Comparison of ENCODE assay signal across 1 cellular context in the genomic region with DNA sequence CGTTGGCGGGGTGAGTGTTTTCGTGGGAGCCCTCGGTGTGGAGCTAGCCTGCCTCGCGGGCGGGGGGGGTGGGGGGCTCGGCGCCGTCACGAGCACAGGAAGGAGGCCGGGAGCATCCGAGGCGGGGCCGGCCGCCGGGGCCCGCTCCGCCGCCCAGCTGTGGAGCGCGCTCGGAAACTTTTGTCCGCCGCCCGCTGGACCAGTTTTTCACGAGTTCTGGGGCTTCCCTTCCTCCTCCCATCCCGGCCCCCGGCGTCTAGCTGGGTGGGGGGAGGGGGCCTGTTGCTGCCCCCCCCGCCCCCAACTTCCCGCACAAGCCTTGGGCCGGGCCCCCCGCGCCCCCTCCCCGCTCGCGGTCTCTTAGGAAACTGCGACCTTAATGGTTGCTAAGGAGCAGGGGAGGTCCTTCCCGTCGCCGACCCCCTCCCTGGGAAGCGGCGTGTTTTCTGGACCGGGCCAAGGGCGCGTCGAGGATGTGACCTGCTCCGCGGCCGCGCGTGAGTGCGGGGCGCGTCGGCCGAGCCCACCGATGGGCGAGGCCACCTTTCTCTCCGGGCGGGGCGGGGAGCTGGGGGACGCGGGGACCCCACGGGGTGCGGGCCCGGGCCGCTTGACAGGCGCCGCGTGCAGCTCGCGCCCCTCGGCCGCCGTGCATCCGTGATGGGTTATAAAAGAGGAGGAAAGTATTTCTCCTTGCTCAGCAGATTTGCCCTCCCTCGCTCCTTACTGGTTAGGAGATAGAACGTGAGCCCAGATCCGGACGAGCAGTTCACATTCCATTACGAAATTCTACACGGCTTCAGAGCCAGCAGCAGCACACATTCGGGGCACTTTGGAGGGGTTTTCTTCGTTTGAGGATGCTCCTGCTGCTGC.
TF ChIP-seq lines count a peak whose summit lies in the region.

No MANE protein-coding gene starts in this region.

TF ChIP-seq in HepG2, 621 proteins besides CTCF, POLR2A, EP300 and RAD21 (continued from another document and continues in another):
- TF ChIP-seq ZNF138 (CRISPR knock-in tag; IDR thresholded peaks at IDR 0.05; ENCODE audit: low read depth) = no peak
- TF ChIP-seq THAP11 (CRISPR knock-in tag; IDR thresholded peaks at IDR 0.05) = no peak; the same call in 1 of the 2 replicates
- no peak for TF ChIP-seq POGZ (CRISPR knock-in tag; IDR thresholded peaks at IDR 0.05)
- no peak for TF ChIP-seq GTF3A (CRISPR knock-in tag; conservative IDR thresholded peaks at IDR 0.05)
- TF ChIP-seq, protein P1, sequence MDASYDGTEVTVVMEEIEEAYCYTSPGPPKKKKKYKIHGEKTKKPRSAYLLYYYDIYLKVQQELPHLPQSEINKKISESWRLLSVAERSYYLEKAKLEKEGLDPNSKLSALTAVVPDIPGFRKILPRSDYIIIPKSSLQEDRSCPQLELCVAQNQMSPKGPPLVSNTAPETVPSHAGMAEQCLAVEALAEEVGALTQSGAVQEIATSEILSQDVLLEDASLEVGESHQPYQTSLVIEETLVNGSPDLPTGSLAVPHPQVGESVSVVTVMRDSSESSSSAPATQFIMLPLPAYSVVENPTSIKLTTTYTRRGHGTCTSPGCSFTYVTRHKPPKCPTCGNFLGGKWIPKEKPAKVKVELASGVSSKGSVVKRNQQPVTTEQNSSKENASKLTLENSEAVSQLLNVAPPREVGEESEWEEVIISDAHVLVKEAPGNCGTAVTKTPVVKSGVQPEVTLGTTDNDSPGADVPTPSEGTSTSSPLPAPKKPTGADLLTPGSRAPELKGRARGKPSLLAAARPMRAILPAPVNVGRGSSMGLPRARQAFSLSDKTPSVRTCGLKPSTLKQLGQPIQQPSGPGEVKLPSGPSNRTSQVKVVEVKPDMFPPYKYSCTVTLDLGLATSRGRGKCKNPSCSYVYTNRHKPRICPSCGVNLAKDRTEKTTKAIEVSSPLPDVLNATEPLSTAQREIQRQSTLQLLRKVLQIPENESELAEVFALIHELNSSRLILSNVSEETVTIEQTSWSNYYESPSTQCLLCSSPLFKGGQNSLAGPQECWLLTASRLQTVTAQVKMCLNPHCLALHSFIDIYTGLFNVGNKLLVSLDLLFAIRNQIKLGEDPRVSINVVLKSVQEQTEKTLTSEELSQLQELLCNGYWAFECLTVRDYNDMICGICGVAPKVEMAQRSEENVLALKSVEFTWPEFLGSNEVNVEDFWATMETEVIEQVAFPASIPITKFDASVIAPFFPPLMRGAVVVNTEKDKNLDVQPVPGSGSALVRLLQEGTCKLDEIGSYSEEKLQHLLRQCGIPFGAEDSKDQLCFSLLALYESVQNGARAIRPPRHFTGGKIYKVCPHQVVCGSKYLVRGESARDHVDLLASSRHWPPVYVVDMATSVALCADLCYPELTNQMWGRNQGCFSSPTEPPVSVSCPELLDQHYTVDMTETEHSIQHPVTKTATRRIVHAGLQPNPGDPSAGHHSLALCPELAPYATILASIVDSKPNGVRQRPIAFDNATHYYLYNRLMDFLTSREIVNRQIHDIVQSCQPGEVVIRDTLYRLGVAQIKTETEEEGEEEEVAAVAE (CRISPR knock-in tag; IDR thresholded peaks at IDR 0.05; ENCODE audit: borderline replicate concordance) = no peak
- TF ChIP-seq, protein P2, sequence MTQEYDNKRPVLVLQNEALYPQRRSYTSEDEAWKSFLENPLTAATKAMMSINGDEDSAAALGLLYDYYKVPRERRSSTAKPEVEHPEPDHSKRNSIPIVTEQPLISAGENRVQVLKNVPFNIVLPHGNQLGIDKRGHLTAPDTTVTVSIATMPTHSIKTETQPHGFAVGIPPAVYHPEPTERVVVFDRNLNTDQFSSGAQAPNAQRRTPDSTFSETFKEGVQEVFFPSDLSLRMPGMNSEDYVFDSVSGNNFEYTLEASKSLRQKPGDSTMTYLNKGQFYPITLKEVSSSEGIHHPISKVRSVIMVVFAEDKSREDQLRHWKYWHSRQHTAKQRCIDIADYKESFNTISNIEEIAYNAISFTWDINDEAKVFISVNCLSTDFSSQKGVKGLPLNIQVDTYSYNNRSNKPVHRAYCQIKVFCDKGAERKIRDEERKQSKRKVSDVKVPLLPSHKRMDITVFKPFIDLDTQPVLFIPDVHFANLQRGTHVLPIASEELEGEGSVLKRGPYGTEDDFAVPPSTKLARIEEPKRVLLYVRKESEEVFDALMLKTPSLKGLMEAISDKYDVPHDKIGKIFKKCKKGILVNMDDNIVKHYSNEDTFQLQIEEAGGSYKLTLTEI (CRISPR knock-in tag; conservative IDR thresholded peaks at IDR 0.05) = no peak
- no peak for TF ChIP-seq SOX13 (IDR thresholded peaks at IDR 0.05)
- TF ChIP-seq SOX13 (CRISPR knock-in tag; conservative IDR thresholded peaks at IDR 0.05 in 1 of 2, IDR thresholded peaks at IDR 0.05 in 1 of 2) = peak in 1 of 2 experiments; percentile 35; a peak in 1 of 4 replicates
- no peak for TF ChIP-seq ZNF589 (CRISPR knock-in tag; conservative IDR thresholded peaks at IDR 0.05)
- TF ChIP-seq RFXAP (CRISPR knock-in tag; IDR thresholded peaks at IDR 0.05; ENCODE audit: borderline replicate concordance) = 0 out of 2 replicates have a peak, but pooled peaks have one; percentile 71
- TF ChIP-seq, protein P3, sequence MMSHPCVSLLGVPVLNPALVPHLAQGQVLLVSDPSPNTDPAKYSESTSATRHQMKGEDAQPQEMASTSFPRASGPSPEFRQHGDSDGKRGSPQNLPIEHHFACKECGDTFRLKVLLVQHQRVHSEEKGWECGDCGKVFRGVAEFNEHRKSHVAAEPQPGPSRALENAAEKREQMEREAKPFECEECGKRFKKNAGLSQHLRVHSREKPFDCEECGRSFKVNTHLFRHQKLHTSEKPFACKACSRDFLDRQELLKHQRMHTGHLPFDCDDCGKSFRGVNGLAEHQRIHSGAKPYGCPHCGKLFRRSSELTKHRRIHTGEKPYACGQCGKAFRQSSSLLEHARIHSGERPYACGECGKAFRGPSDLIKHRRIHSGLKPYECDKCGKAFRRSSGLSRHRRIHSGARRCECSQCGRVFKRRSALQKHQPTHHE (CRISPR knock-in tag; IDR thresholded peaks at IDR 0.05; ENCODE audit: borderline replicate concordance) = no peak
- TF ChIP-seq MIXL1 (CRISPR knock-in tag; IDR thresholded peaks at IDR 0.05) = no peak
- TF ChIP-seq, protein P4, sequence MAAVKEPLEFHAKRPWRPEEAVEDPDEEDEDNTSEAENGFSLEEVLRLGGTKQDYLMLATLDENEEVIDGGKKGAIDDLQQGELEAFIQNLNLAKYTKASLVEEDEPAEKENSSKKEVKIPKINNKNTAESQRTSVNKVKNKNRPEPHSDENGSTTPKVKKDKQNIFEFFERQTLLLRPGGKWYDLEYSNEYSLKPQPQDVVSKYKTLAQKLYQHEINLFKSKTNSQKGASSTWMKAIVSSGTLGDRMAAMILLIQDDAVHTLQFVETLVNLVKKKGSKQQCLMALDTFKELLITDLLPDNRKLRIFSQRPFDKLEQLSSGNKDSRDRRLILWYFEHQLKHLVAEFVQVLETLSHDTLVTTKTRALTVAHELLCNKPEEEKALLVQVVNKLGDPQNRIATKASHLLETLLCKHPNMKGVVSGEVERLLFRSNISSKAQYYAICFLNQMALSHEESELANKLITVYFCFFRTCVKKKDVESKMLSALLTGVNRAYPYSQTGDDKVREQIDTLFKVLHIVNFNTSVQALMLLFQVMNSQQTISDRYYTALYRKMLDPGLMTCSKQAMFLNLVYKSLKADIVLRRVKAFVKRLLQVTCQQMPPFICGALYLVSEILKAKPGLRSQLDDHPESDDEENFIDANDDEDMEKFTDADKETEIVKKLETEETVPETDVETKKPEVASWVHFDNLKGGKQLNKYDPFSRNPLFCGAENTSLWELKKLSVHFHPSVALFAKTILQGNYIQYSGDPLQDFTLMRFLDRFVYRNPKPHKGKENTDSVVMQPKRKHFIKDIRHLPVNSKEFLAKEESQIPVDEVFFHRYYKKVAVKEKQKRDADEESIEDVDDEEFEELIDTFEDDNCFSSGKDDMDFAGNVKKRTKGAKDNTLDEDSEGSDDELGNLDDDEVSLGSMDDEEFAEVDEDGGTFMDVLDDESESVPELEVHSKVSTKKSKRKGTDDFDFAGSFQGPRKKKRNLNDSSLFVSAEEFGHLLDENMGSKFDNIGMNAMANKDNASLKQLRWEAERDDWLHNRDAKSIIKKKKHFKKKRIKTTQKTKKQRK (IDR thresholded peaks at IDR 0.05; ENCODE audit: low read length) = no peak
- peak; percentile 65 for TF ChIP-seq ISL2 (CRISPR knock-in tag; IDR thresholded peaks at IDR 0.05)
- TF ChIP-seq, protein P5, sequence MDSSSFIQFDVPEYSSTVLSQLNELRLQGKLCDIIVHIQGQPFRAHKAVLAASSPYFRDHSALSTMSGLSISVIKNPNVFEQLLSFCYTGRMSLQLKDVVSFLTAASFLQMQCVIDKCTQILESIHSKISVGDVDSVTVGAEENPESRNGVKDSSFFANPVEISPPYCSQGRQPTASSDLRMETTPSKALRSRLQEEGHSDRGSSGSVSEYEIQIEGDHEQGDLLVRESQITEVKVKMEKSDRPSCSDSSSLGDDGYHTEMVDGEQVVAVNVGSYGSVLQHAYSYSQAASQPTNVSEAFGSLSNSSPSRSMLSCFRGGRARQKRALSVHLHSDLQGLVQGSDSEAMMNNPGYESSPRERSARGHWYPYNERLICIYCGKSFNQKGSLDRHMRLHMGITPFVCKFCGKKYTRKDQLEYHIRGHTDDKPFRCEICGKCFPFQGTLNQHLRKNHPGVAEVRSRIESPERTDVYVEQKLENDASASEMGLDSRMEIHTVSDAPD (CRISPR knock-in tag; IDR thresholded peaks at IDR 0.05) = no peak
- TF ChIP-seq TBL1XR1 (IDR thresholded peaks at IDR 0.05; ENCODE audit: borderline replicate concordance, low read length, partially characterized antibody) = no peak
- TF ChIP-seq MTA3 (CRISPR knock-in tag; IDR thresholded peaks at IDR 0.05) = no peak
- TF ChIP-seq SALL1 (CRISPR knock-in tag; IDR thresholded peaks at IDR 0.05) = peak; percentile 35; the same call in 1 of the 2 replicates
- TF ChIP-seq, protein P6, sequence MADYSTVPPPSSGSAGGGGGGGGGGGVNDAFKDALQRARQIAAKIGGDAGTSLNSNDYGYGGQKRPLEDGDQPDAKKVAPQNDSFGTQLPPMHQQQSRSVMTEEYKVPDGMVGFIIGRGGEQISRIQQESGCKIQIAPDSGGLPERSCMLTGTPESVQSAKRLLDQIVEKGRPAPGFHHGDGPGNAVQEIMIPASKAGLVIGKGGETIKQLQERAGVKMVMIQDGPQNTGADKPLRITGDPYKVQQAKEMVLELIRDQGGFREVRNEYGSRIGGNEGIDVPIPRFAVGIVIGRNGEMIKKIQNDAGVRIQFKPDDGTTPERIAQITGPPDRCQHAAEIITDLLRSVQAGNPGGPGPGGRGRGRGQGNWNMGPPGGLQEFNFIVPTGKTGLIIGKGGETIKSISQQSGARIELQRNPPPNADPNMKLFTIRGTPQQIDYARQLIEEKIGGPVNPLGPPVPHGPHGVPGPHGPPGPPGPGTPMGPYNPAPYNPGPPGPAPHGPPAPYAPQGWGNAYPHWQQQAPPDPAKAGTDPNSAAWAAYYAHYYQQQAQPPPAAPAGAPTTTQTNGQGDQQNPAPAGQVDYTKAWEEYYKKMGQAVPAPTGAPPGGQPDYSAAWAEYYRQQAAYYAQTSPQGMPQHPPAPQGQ (CRISPR knock-in tag; IDR thresholded peaks at IDR 0.05; ENCODE audit: borderline replicate concordance) = no peak
- TF ChIP-seq, protein P7, sequence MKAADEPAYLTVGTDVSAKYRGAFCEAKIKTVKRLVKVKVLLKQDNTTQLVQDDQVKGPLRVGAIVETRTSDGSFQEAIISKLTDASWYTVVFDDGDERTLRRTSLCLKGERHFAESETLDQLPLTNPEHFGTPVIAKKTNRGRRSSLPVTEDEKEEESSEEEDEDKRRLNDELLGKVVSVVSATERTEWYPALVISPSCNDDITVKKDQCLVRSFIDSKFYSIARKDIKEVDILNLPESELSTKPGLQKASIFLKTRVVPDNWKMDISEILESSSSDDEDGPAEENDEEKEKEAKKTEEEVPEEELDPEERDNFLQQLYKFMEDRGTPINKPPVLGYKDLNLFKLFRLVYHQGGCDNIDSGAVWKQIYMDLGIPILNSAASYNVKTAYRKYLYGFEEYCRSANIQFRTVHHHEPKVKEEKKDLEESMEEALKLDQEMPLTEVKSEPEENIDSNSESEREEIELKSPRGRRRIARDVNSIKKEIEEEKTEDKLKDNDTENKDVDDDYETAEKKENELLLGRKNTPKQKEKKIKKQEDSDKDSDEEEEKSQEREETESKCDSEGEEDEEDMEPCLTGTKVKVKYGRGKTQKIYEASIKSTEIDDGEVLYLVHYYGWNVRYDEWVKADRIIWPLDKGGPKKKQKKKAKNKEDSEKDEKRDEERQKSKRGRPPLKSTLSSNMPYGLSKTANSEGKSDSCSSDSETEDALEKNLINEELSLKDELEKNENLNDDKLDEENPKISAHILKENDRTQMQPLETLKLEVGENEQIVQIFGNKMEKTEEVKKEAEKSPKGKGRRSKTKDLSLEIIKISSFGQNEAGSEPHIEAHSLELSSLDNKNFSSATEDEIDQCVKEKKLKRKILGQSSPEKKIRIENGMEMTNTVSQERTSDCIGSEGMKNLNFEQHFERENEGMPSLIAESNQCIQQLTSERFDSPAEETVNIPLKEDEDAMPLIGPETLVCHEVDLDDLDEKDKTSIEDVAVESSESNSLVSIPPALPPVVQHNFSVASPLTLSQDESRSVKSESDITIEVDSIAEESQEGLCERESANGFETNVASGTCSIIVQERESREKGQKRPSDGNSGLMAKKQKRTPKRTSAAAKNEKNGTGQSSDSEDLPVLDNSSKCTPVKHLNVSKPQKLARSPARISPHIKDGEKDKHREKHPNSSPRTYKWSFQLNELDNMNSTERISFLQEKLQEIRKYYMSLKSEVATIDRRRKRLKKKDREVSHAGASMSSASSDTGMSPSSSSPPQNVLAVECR (CRISPR knock-in tag; IDR thresholded peaks at IDR 0.05; ENCODE audit: borderline replicate concordance) = peak; percentile 25
- no peak for TF ChIP-seq ZNF3 (CRISPR knock-in tag; IDR thresholded peaks at IDR 0.05)
- TF ChIP-seq ZNF446 (CRISPR knock-in tag; IDR thresholded peaks at IDR 0.05) = peak; percentile 59; the same call in 1 of the 2 replicates
- TF ChIP-seq GATAD2A (CRISPR knock-in tag; IDR thresholded peaks at IDR 0.05) = peak; percentile 37; the same call in 1 of the 2 replicates
- no peak for TF ChIP-seq ZZZ3 (CRISPR knock-in tag; IDR thresholded peaks at IDR 0.05; ENCODE audit: borderline replicate concordance)
- 0 out of 2 replicates have a peak, but pooled peaks have one; percentile 36 for TF ChIP-seq PHF21A (CRISPR knock-in tag; IDR thresholded peaks at IDR 0.05)
- TF ChIP-seq ZFP41 (CRISPR knock-in tag; IDR thresholded peaks at IDR 0.05; ENCODE audit: borderline replicate concordance) = no peak
- TF ChIP-seq ASH2L (IDR thresholded peaks at IDR 0.05; ENCODE audit: insufficient read length, low read depth, low read length) = no peak
- no peak for TF ChIP-seq ETV6 (CRISPR knock-in tag; conservative IDR thresholded peaks at IDR 0.05)
- TF ChIP-seq, protein P8, sequence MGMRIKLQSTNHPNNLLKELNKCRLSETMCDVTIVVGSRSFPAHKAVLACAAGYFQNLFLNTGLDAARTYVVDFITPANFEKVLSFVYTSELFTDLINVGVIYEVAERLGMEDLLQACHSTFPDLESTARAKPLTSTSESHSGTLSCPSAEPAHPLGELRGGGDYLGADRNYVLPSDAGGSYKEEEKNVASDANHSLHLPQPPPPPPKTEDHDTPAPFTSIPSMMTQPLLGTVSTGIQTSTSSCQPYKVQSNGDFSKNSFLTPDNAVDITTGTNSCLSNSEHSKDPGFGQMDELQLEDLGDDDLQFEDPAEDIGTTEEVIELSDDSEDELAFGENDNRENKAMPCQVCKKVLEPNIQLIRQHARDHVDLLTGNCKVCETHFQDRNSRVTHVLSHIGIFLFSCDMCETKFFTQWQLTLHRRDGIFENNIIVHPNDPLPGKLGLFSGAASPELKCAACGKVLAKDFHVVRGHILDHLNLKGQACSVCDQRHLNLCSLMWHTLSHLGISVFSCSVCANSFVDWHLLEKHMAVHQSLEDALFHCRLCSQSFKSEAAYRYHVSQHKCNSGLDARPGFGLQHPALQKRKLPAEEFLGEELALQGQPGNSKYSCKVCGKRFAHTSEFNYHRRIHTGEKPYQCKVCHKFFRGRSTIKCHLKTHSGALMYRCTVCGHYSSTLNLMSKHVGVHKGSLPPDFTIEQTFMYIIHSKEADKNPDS (CRISPR knock-in tag; IDR thresholded peaks at IDR 0.05) = no peak
